In the genomic region with DNA sequence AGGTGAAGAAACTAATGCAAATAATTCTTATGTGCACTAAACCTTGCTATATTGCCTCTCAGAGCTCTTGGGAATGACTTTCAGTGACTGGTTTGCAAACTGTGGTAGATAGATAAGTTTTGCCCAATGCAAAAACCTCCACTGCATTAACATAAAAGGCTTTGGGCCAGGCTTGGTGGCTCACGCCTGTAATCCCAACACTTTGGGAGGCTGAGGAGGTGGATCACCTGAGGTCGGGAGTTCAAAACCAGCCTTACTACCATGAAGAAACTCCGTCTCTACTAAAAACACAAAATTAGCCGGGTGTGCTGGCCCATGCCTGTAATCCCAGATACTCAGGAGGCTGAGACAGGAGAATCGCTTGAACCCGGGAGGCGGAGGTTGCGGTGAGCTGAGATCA, we compare ENCODE assay signal across 1 cellular context.
TF ChIP-seq lines count a peak whose summit lies in the region.

No MANE protein-coding gene starts in this region.

TF ChIP-seq in K562, 482 proteins besides CTCF, POLR2A, EP300 and RAD21:
- peak; percentile 60; the same call in 1 of the 2 replicates for TF ChIP-seq THRB (CRISPR knock-in tag; conservative IDR thresholded peaks at IDR 0.05)
- TF ChIP-seq, protein P1, sequence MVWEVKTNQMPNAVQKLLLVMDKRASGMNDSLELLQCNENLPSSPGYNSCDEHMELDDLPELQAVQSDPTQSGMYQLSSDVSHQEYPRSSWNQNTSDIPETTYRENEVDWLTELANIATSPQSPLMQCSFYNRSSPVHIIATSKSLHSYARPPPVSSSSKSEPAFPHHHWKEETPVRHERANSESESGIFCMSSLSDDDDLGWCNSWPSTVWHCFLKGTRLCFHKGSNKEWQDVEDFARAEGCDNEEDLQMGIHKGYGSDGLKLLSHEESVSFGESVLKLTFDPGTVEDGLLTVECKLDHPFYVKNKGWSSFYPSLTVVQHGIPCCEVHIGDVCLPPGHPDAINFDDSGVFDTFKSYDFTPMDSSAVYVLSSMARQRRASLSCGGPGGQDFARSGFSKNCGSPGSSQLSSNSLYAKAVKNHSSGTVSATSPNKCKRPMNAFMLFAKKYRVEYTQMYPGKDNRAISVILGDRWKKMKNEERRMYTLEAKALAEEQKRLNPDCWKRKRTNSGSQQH (CRISPR knock-in tag; IDR thresholded peaks at IDR 0.05), result 0 out of 2 replicates have a peak, but pooled peaks have one; percentile 64
